ENCODE assay signal across 19 cellular contexts in the genomic region with DNA sequence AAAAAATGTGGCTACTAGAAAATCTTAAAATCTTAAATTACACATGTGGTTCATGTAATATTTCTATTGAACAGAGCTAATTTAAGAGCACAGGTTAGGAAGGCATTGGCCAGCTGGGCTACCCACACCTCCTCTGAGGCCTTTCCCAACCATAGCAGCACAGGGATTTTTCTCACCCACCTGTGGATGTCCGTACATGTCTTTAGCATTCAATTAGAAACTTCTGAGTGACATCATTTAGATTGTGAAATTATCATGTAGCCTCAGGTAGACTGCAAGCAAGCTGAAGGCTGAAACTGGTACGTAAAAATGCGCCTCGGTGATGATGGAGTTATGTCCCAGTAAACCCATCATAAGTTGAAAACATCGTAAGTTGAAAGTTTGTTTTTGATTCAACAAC. TPM values are rescaled to one million over a fixed set of nuclear protein-coding genes. Genes with fewer than 3 reads are reported as not detected.
DNase-seq lines count a peak whose midpoint lies in the region; ATAC-seq, FAIRE-seq and TF ChIP-seq lines count a peak whose summit lies in the region.
"Had no signal": no experiment of that assay in that cellular context is flagged by ENCODE, and none has a peak within 500 bp of the region (broad histone marks: within the 10 kb centered on the region; RNA-seq: fewer than 3 reads in every experiment).

No MANE protein-coding gene starts in this region.

- H3K79me2 ChIP-seq in hepatocyte, result peaks cover 86% of the 10 kb centered on the region

- peaks cover 30% of the 10 kb centered on the region for H3K36me3 ChIP-seq in RWPE2 (ENCODE audit: low read depth)
- H3K36me3 ChIP-seq in bronchial epithelial cell (ENCODE audit: control insufficient read depth, insufficient read depth, low read length), result peaks cover 11% of the 10 kb centered on the region
- H3K36me3 ChIP-seq in hepatocyte (replicated peaks; ENCODE audit: insufficient read depth, low read depth), result no peaks in the 10 kb centered on the region
- H3K36me3 ChIP-seq: HAP-1 had no signal

- H3K4me3 ChIP-seq in RWPE2 (ENCODE audit: severe bottlenecking) (no peak overlapping the region), bronchial epithelial cell (ENCODE audit: low read depth, low read length) (no peak overlapping the region), hepatocyte (no peak overlapping the region)
- H3K4me3 ChIP-seq: BLaER1, HAP-1 had no signal

- H3K27me3 ChIP-seq in RWPE2 (ENCODE audit: insufficient read depth, poor library complexity, severe bottlenecking) (no peaks in the 10 kb centered on the region), bronchial epithelial cell (ENCODE audit: control insufficient read depth, insufficient read depth, low read length) (no peaks in the 10 kb centered on the region), hepatocyte (no peaks in the 10 kb centered on the region)
- H3K27me3 ChIP-seq: BLaER1 had no signal

- H3K27ac ChIP-seq in RWPE2 (ENCODE audit: poor library complexity, severe bottlenecking), result no peak overlapping the region
- H3K27ac ChIP-seq in hepatocyte, result no peak overlapping the region
- H3K27ac ChIP-seq: BLaER1, C4-2B had no signal

- TF ChIP-seq CTCF in RWPE2 (IDR thresholded peaks at IDR 0.05; ENCODE audit: poor library complexity, severe bottlenecking) (no peak), bronchial epithelial cell (IDR thresholded peaks at IDR 0.05; ENCODE audit: insufficient read depth, low read length, severe bottlenecking) (no peak), hepatocyte (IDR thresholded peaks at IDR 0.05; ENCODE audit: poor library complexity) (no peak)

- no peak for FAIRE-seq in bronchial epithelial cell (lab: Jason Lieb, UNC)
- FAIRE-seq: G401.6, GM12892, H54 had no signal

- H3K4me2 ChIP-seq in hepatocyte, result no peak overlapping the region
- H3K4me2 ChIP-seq: BLaER1 had no signal

- H3K9me3 ChIP-seq in RWPE2 (ENCODE audit: severe bottlenecking) (no peaks in the 10 kb centered on the region), hepatocyte (ENCODE audit: low read depth) (no peaks in the 10 kb centered on the region)
- H3K9me3 ChIP-seq: BLaER1, Caco-2, HAP-1 had no signal

- H3K4me1 ChIP-seq in RWPE2 (ENCODE audit: insufficient read depth, poor library complexity, severe bottlenecking) (peaks cover 6% of the 10 kb centered on the region), hepatocyte (ENCODE audit: insufficient read depth) (no peaks in the 10 kb centered on the region)
- H3K4me1 ChIP-seq: Caco-2, HAP-1 had no signal

- no peak for DNase-seq in RWPE2 (ENCODE audit: low spot score)
- DNase-seq in bronchial epithelial cell (ENCODE audit: low read depth), result peak; percentile 86
- DNase-seq in hepatocyte (ENCODE audit: low spot score), result no peak
- no peak for DNase-seq in globus pallidus (ENCODE audit: low spot score)
- DNase-seq: Caco-2; CD4-positive, CD25-positive, alpha-beta regulatory T cell; CD8-positive, alpha-beta T cell; DMS153; DND-41; GOT3; HFFc6 had no signal

- no peak overlapping the region for H2AFZ ChIP-seq in hepatocyte

- H4K20me1 ChIP-seq in hepatocyte (ENCODE audit: insufficient read depth, poor library complexity, severe bottlenecking), result peaks cover 3% of the 10 kb centered on the region

- 95% methylated on average over 5 of the region's 5 CpGs for WGBS in hepatocyte (ENCODE audit: low lambda C conversion rate, missing lambda C conversion rate)

- ATAC-seq in RWPE2 (ENCODE audit: low read depth) (peak; percentile 61; the same call in 2 of the 3 replicates), esophagus mucosa (peak; percentile 45), HG03159 (IDR thresholded peaks at IDR 0.05; ENCODE audit: unreplicated experiment) (no peak)
- ATAC-seq: CD8-positive, alpha-beta T cell had no signal

- H3K9me2 ChIP-seq in hepatocyte (replicated peaks; ENCODE audit: insufficient read depth), result no peaks in the 10 kb centered on the region

RNA-seq across cellular contexts. Expression of a gene that starts 31.2 kb away (rescaled TPM):
- total RNA-seq in bronchial epithelial cell, result 173 and 199 TPM in 2 replicates
- 70.0 TPM for total RNA-seq in esophagus mucosa
- 244 and 246 TPM in 2 replicates for total RNA-seq in hepatocyte
- 85.8 and 131 TPM in 2 replicates for polyA plus RNA-seq in hepatocyte

RNA-seq across cellular contexts. Expression of a gene that starts 34.3 kb away (rescaled TPM):
- total RNA-seq in bronchial epithelial cell (33.9 and 62.4 TPM in 2 replicates), esophagus mucosa (31.7 TPM), hepatocyte (40.9 and 43.3 TPM in 2 replicates)
- 20.6 and 31.1 TPM in 2 replicates for polyA plus RNA-seq in hepatocyte
